ENCODE assay signal across 10 cellular contexts in genomic region chr6:43699564-43700186, GRCh38. TPM values are rescaled to one million over a fixed set of nuclear protein-coding genes. Genes with fewer than 3 reads are reported as not detected.
DNase-seq lines count a peak whose midpoint lies in the region; ATAC-seq and TF ChIP-seq lines count a peak whose summit lies in the region.
"Had no signal": no experiment of that assay in that cellular context is flagged by ENCODE, and none has a peak within 500 bp of the region (broad histone marks: within the 10 kb centered on the region; RNA-seq: fewer than 3 reads in every experiment).

No MANE protein-coding gene starts in this region.

- no peaks in the 10 kb centered on the region for H3K79me2 ChIP-seq in OCI-LY7 (ENCODE audit: insufficient read depth, low read depth, low read length)

- no peaks in the 10 kb centered on the region for H3K9me2 ChIP-seq in OCI-LY7 (ENCODE audit: insufficient read depth, low read length)

- intact Hi-C loops in gastrocnemius medialis (cut with DNase I; ENCODE audit: low total_unique reads) (loop anchor here (5.0 kb wide), 1 partner anchor 58 kb away; no protein-coding TSS in a partner anchor), OCI-LY7 (cut with micrococcal nuclease; ENCODE audit: unreplicated experiment) (loop anchor here (10.0 kb wide), 2 partner anchors 315 to 525 kb away; partner anchors contain the start of gene SLC29A1)

- in situ Hi-C loops in gastrocnemius medialis (cut with MboI; ENCODE audit: low sequenced_read_pairs in 4 of 4), result no loop called here

- TF ChIP-seq CTCF in fibroblast of villous mesenchyme (IDR thresholded peaks at IDR 0.05; ENCODE audit: insufficient read depth, low read depth, low read length) (no peak), gastrocnemius medialis (IDR thresholded peaks at IDR 0.05 in 4 of 5, conservative IDR thresholded peaks at IDR 0.05 in 1 of 5) (no peak), OCI-LY7 (conservative IDR thresholded peaks at IDR 0.05; ENCODE audit: low read length) (no peak)

- H3K9me3 ChIP-seq in gastrocnemius medialis (no peaks in the 10 kb centered on the region), OCI-LY7 (ENCODE audit: low read length) (no peaks in the 10 kb centered on the region)

- H3K27ac ChIP-seq in gastrocnemius medialis (peak overlapping the region; percentile 70 to 76 (median 72)), OCI-LY7 (ENCODE audit: low read depth, low read length, poor library complexity, severe bottlenecking) (no peak overlapping the region)

- ATAC-seq in gastrocnemius medialis, result peak in 1 of 2 donors; percentile 28
- no peak for ATAC-seq in GM21529 (IDR thresholded peaks at IDR 0.05; ENCODE audit: unreplicated experiment)
- ATAC-seq in GM19324 (IDR thresholded peaks at IDR 0.05; ENCODE audit: low FRiP score, unreplicated experiment), result no peak

- POLR2A ChIA-PET in OCI-LY7 (lab: Charles Lee), result no interaction called here

- H3K4me3 ChIP-seq in fibroblast of villous mesenchyme (ENCODE audit: low read depth, low read length) (no peak overlapping the region), gastrocnemius medialis (no peak overlapping the region), OCI-LY7 (ENCODE audit: low read depth, low read length, poor library complexity, severe bottlenecking) (no peak overlapping the region)

- DNase-seq in HT-29 (ENCODE audit: low spot score), result peak; percentile 80
- DNase-seq in fibroblast of villous mesenchyme (ENCODE audit: low read depth), result peak; percentile 80
- no peak for DNase-seq in gastrocnemius medialis
- no peak for DNase-seq in OCI-LY7 (ENCODE audit: low spot score)
- DNase-seq in activated CD4-positive, alpha-beta T cell treated with anti-CD3 and anti-CD28 coated beads for 48 hours, result no peak
- DNase-seq: activated CD4-positive, alpha-beta T cell treated with anti-CD3 and anti-CD28 coated beads for 1 hour; NCI-H1105 treated with DMSO at 0.1 percent for 48 hours had no signal

- no peak overlapping the region for H2AFZ ChIP-seq in OCI-LY7 (ENCODE audit: low read length)

- no peaks in the 10 kb centered on the region for H3K27me3 ChIP-seq in gastrocnemius medialis

- H3K36me3 ChIP-seq in gastrocnemius medialis (no peaks in the 10 kb centered on the region), OCI-LY7 (ENCODE audit: insufficient read depth, low read length) (no peaks in the 10 kb centered on the region)

- TF ChIP-seq POLR2A in gastrocnemius medialis (IDR thresholded peaks at IDR 0.05), result no peak

- CTCF ChIA-PET in OCI-LY7 (lab: Charles Lee; ENCODE audit: unreplicated experiment), result no interaction called here

- H3K4me2 ChIP-seq in OCI-LY7 (ENCODE audit: low read length), result no peak overlapping the region

- no TSS peak for BruUV-seq in OCI-LY7 (replicated peaks; lab: Mats Ljungman, UMichigan)

- no peaks in the 10 kb centered on the region for H4K20me1 ChIP-seq in OCI-LY7 (ENCODE audit: insufficient read depth, low read length)

- H3K4me1 ChIP-seq in gastrocnemius medialis (peaks cover 37 to 63% of the 10 kb centered on the region in 2 donors), OCI-LY7 (ENCODE audit: insufficient read depth, low read length, poor library complexity, severe bottlenecking) (peaks cover 28% of the 10 kb centered on the region)

TF ChIP-seq in PFSK-1, 5 proteins besides CTCF, POLR2A, EP300 and RAD21:
- TF ChIP-seq POLR2AphosphoS5 (IDR thresholded peaks at IDR 0.05; ENCODE audit: low read depth, low read length) (peak; percentile 72), SIN3A (IDR thresholded peaks at IDR 0.05; ENCODE audit: borderline replicate concordance, insufficient read depth, low read length) (peak; percentile 89), FOXP2 (optimal IDR thresholded peaks at IDR 0.05; ENCODE audit: borderline replicate concordance, extremely low read depth, extremely low read length, insufficient read depth) (peak; percentile 90), TAF1 (IDR thresholded peaks at IDR 0.05; ENCODE audit: borderline replicate concordance, insufficient read depth, low read length) (no peak), REST (IDR thresholded peaks at IDR 0.05; ENCODE audit: insufficient read depth in 1 of 2, low read depth in 2 of 2, low read length in 2 of 2) (peak in 1 of 2 experiments; percentile 77; a peak in 2 of 4 replicates)

RNA-seq across cellular contexts. Expression of gene MRPS18A, which starts 12.1 kb away (rescaled TPM):
- total RNA-seq in HT-29 (2014; rRNA removed; shearing (Covaris generic)), result 112 and 125 TPM in 2 replicates
- 153 TPM for polyA plus RNA-seq in PFSK-1 (2012; ENCODE audit: insufficient read length, low read depth)
- total RNA-seq in fibroblast of villous mesenchyme (26.8 and 34.8 TPM in 2 replicates), gastrocnemius medialis (100 to 1,000 TPM; 161 to 171 (median 168) TPM), OCI-LY7 (2022) (54.7 and 61.6 TPM in 2 replicates)
- 57.3 and 86.1 TPM in 2 replicates for total RNA-seq in OCI-LY7 (2014; rRNA removed; shearing (Covaris generic))

RNA-seq across cellular contexts. Expression of gene RSPH9, which starts 54.8 kb away (rescaled TPM):
- total RNA-seq in HT-29 (2014; rRNA removed; shearing (Covaris generic)), result not detected in 2 replicates
- 0.88 TPM for polyA plus RNA-seq in PFSK-1 (2012; ENCODE audit: insufficient read length, low read depth)
- total RNA-seq in fibroblast of villous mesenchyme, result 0.86 and 0.97 TPM in 2 replicates
- total RNA-seq in gastrocnemius medialis, result under 1 TPM in 1 of 4 donors, not detected in 3; 0.09 TPM
- total RNA-seq in OCI-LY7 (2014; rRNA removed; shearing (Covaris generic)), result 0.28 TPM in 1 of 2 replicates, not detected in the other
- not detected in 2 replicates for total RNA-seq in OCI-LY7 (2022)

Comparison
In these comparisons a context has a peak if more than half of its experiments do, and no peak if none do; other contexts are left out.
1. DNase-seq: peak in HT-29 (single experiment) and fibroblast of villous mesenchyme (single experiment); none in gastrocnemius medialis (0 of 2), OCI-LY7 (single experiment) and activated CD4-positive, alpha-beta T cell treated with anti-CD3 and anti-CD28 coated beads for 48 hours (single experiment).